Comparison of ENCODE assay signal across 2 cellular contexts in genomic region chr17:19570497-19571151, GRCh38.
TF ChIP-seq lines count a peak whose summit lies in the region.

No MANE protein-coding gene starts in this region.

TF ChIP-seq in liver, 16 proteins besides CTCF, POLR2A, EP300 and RAD21 (continued from another document):
- TF ChIP-seq REST (IDR thresholded peaks at IDR 0.05): peak; percentile 68
- no peak for TF ChIP-seq TAF1 (conservative IDR thresholded peaks at IDR 0.05)
- peak; percentile 69 for TF ChIP-seq YY1 (IDR thresholded peaks at IDR 0.05)
- no peak for TF ChIP-seq GABPA (IDR thresholded peaks at IDR 0.05 in 1 of 2, conservative IDR thresholded peaks at IDR 0.05 in 1 of 2)
- no peak for TF ChIP-seq FOXA2 (IDR thresholded peaks at IDR 0.05)
- no peak for TF ChIP-seq EGR1 (IDR thresholded peaks at IDR 0.05; ENCODE audit: low read depth in 2 of 2)
- no peak for TF ChIP-seq NR2F2 (IDR thresholded peaks at IDR 0.05)
- no peak for TF ChIP-seq HNF4G (IDR thresholded peaks at IDR 0.05)
- peak; percentile 29 for TF ChIP-seq SP1 (IDR thresholded peaks at IDR 0.05)
TF ChIP-seq in liver: peak in this region for 5.

TF ChIP-seq in GM23338, 12 proteins besides CTCF, POLR2A, EP300 and RAD21 (continued from another document):
- TF ChIP-seq, protein P1, sequence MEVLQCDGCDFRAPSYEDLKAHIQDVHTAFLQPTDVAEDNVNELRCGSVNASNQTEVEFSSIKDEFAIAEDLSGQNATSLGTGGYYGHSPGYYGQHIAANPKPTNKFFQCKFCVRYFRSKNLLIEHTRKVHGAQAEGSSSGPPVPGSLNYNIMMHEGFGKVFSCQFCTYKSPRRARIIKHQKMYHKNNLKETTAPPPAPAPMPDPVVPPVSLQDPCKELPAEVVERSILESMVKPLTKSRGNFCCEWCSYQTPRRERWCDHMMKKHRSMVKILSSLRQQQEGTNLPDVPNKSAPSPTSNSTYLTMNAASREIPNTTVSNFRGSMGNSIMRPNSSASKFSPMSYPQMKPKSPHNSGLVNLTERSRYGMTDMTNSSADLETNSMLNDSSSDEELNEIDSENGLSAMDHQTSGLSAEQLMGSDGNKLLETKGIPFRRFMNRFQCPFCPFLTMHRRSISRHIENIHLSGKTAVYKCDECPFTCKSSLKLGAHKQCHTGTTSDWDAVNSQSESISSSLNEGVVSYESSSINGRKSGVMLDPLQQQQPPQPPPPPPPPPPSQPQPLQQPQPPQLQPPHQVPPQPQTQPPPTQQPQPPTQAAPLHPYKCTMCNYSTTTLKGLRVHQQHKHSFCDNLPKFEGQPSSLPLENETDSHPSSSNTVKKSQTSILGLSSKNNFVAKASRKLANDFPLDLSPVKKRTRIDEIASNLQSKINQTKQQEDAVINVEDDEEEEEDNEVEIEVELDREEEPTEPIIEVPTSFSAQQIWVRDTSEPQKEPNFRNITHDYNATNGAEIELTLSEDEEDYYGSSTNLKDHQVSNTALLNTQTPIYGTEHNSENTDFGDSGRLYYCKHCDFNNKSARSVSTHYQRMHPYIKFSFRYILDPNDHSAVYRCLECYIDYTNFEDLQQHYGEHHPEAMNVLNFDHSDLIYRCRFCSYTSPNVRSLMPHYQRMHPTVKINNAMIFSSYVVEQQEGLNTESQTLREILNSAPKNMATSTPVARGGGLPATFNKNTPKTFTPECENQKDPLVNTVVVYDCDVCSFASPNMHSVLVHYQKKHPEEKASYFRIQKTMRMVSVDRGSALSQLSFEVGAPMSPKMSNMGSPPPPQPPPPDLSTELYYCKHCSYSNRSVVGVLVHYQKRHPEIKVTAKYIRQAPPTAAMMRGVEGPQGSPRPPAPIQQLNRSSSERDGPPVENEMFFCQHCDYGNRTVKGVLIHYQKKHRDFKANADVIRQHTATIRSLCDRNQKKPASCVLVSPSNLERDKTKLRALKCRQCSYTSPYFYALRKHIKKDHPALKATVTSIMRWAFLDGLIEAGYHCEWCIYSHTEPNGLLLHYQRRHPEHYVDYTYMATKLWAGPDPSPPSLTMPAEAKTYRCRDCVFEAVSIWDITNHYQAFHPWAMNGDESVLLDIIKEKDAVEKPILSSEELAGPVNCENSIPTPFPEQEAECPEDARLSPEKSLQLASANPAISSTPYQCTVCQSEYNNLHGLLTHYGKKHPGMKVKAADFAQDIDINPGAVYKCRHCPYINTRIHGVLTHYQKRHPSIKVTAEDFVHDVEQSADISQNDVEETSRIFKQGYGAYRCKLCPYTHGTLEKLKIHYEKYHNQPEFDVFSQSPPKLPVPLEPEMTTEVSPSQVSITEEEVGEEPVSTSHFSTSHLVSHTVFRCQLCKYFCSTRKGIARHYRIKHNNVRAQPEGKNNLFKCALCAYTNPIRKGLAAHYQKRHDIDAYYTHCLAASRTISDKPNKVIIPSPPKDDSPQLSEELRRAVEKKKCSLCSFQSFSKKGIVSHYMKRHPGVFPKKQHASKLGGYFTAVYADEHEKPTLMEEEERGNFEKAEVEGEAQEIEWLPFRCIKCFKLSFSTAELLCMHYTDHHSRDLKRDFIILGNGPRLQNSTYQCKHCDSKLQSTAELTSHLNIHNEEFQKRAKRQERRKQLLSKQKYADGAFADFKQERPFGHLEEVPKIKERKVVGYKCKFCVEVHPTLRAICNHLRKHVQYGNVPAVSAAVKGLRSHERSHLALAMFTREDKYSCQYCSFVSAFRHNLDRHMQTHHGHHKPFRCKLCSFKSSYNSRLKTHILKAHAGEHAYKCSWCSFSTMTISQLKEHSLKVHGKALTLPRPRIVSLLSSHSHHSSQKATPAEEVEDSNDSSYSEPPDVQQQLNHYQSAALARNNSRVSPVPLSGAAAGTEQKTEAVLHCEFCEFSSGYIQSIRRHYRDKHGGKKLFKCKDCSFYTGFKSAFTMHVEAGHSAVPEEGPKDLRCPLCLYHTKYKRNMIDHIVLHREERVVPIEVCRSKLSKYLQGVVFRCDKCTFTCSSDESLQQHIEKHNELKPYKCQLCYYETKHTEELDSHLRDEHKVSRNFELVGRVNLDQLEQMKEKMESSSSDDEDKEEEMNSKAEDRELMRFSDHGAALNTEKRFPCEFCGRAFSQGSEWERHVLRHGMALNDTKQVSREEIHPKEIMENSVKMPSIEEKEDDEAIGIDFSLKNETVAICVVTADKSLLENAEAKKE (CRISPR knock-in tag; IDR thresholded peaks at IDR 0.05): no peak
TF ChIP-seq in GM23338: peak in this region for 0.
